8 cellular contexts compared by ENCODE assay signal in genomic region chr7:20064974-20065862, GRCh38.
DNase-seq lines count a peak whose midpoint lies in the region; ATAC-seq and TF ChIP-seq lines count a peak whose summit lies in the region.

No MANE protein-coding gene starts in this region.

- H2AFZ ChIP-seq in SK-N-SH (ENCODE audit: low read depth): no peak overlapping the region

- POLR2A ChIA-PET in AG04449 (lab: Yijun Ruan, JAX): no interaction called here
- POLR2A ChIA-PET in SK-N-SH (lab: Yijun Ruan, JAX): no interaction called here

- TF ChIP-seq EP300 in SK-N-SH (IDR thresholded peaks at IDR 0.05; ENCODE audit: borderline replicate concordance in 1 of 2, low read depth in 1 of 2, low read length in 1 of 2): no peak

- CTCF ChIA-PET in AG04449 (lab: Yijun Ruan, JAX): no interaction called here
- CTCF ChIA-PET in SK-N-SH (lab: Yijun Ruan, JAX): no interaction called here

- H3K9me3 ChIP-seq in SK-N-SH (no peaks in the 10 kb centered on the region), left lung (peaks cover 0 to 18% of the 10 kb centered on the region in 2 donors)

- H3K79me2 ChIP-seq in SK-N-SH (ENCODE audit: insufficient read depth): no peaks in the 10 kb centered on the region

- no peaks in the 10 kb centered on the region for H3K36me3 ChIP-seq in SK-N-SH (replicated peaks in 1 of 2; ENCODE audit: control insufficient read depth in 1 of 2, insufficient read depth in 2 of 2, low read length in 1 of 2)
- no peaks in the 10 kb centered on the region for H3K36me3 ChIP-seq in left lung

- no peak overlapping the region for H3K9ac ChIP-seq in SK-N-SH

- H3K4me1 ChIP-seq in SK-N-SH (ENCODE audit: control insufficient read depth in 1 of 2, insufficient read depth in 2 of 2, low read depth in 1 of 2, low read length in 1 of 2): no peaks in the 10 kb centered on the region
- no peaks in the 10 kb centered on the region for H3K4me1 ChIP-seq in left lung

- TF ChIP-seq RAD21 in SK-N-SH (IDR thresholded peaks at IDR 0.05; ENCODE audit: low read length): no peak

- intact Hi-C loops in left lung (cut with DNase I): no loop called here

- H3K9me2 ChIP-seq in SK-N-SH: no peaks in the 10 kb centered on the region

- DNase-seq in AG04449 (ENCODE audit: low read depth, low spot score): peak; percentile 54
- no peak for DNase-seq in SK-N-SH
- peak in 1 of 2 donors; percentile 35 for DNase-seq in left lung
- no peak for DNase-seq in NCI-H82 treated with DMSO at 0.1 percent for 48 hours (lab: John Stamatoyannopoulos, UW; ENCODE audit: unreplicated experiment)
- no peak for DNase-seq in central memory CD4-positive, alpha-beta T cell
- DNase-seq in NCI-H1417 treated with DMSO at 0.1 percent for 48 hours (lab: John Stamatoyannopoulos, UW): no peak

- H3K27ac ChIP-seq in SK-N-SH (ENCODE audit: low read depth in 2 of 2, low read length in 1 of 2) (no peak overlapping the region), left lung (no peak overlapping the region)

- ATAC-seq in GM18870 (IDR thresholded peaks at IDR 0.05; ENCODE audit: unreplicated experiment) (peak; percentile 100), HG03025 (IDR thresholded peaks at IDR 0.05; ENCODE audit: low FRiP score, unreplicated experiment) (peak; percentile 98), left lung (peak; percentile 41)

- no peaks in the 10 kb centered on the region for H3F3A ChIP-seq in SK-N-SH (replicated peaks; ENCODE audit: insufficient read depth)

- H3K4me3 ChIP-seq in AG04449 (ENCODE audit: low read depth, low read length): no peak overlapping the region
- no peak overlapping the region for H3K4me3 ChIP-seq in SK-N-SH (ENCODE audit: low read depth in 2 of 2, low read length in 1 of 2)
- H3K4me3 ChIP-seq in left lung: no peak overlapping the region

- peak overlapping the region; percentile 4; the same call in 1 of the 2 replicates for H3K4me2 ChIP-seq in SK-N-SH

- H3K27me3 ChIP-seq in SK-N-SH (ENCODE audit: insufficient read depth) (no peaks in the 10 kb centered on the region), left lung (no peaks in the 10 kb centered on the region)

- TF ChIP-seq CTCF in AG04449 (IDR thresholded peaks at IDR 0.05; ENCODE audit: insufficient read depth, low read length, missing control alignments) (no peak), SK-N-SH (IDR thresholded peaks at IDR 0.05) (no peak), left lung (IDR thresholded peaks at IDR 0.05) (no peak)

- no peaks in the 10 kb centered on the region for H4K20me1 ChIP-seq in SK-N-SH (ENCODE audit: insufficient read depth)

- WGBS in SK-N-SH (ENCODE audit: low lambda C conversion rate): 42% methylated on average over 7 of the region's 7 CpGs

TF ChIP-seq in SK-N-SH, 30 proteins besides CTCF, POLR2A, EP300 and RAD21:
- TF ChIP-seq GABPA (IDR thresholded peaks at IDR 0.05; ENCODE audit: low read depth): no peak
- peak; percentile 76; the same call in 1 of the 2 replicates for TF ChIP-seq MEF2A (IDR thresholded peaks at IDR 0.05; ENCODE audit: borderline replicate concordance, low read depth)
- TF ChIP-seq USF2 (IDR thresholded peaks at IDR 0.05; ENCODE audit: borderline replicate concordance, low read depth, low read length): no peak
- no peak for TF ChIP-seq PBX3 (IDR thresholded peaks at IDR 0.05)
TF ChIP-seq in SK-N-SH: peak in this region for 1.

Comparison
In these comparisons a context has a peak if more than half of its experiments do, and no peak if none do; other contexts are left out.
1. ATAC-seq: peak in every context shown above with its lines; median percentile 100 in GM18870; 98 in HG03025; 41 in left lung.